In the genomic region with DNA sequence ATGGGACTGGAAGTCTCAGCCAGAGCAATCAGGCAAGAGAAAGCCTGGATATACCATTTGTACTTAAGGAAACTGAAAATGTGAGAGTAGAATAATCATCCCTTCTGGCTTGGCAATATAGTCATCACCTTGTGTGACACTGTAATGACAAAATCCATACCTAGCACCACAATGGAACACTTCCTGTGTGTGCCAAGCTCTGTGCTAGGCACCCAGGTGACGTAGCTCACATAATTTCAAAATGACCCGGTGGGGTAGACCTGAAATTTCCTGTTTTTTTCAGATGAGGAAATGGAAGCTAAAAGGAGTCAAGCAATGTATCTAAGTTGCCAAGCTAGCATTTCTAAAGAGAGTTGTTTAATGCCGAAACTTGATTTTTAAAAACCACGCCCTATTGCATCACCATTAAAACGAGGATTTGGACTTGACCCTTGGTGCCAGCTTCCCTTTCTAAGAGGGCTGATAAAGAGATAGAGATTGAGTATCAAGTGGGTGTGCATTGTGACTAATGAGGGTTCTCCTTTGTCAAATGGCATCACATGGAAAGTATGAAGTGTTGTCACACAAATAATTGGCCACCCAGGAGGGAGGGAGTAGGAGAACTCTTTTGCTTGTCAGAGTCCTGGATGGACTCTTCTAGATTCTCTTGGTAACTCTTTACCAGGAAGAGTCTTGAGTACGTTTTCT, we compare ENCODE assay signal across 11 cellular contexts.
A peak's percentile ranks its signal among the peaks of the same experiment; 100 is the strongest.
DNase-seq lines count a peak whose midpoint lies in the region; ATAC-seq and TF ChIP-seq lines count a peak whose summit lies in the region.
"Had no signal": no experiment of that assay in that cellular context is flagged by ENCODE, and none has a peak within 500 bp of the region (broad histone marks: within the 10 kb centered on the region; RNA-seq: fewer than 3 reads in every experiment).

No MANE protein-coding gene starts in this region.

- no peak for ATAC-seq in activated T-cell treated with anti-CD3 and anti-CD28 coated beads, Interleukin-2, amount 50 U/mL, for 4 hours
- ATAC-seq: activated T-cell treated with anti-CD3 and anti-CD28 coated beads, Interleukin-2, amount 50 U/mL, for 72 hours; left lobe of liver had no signal

- no peak overlapping the region for H3K4me3 Mint-ChIP-seq in osteocyte (ENCODE audit: unreplicated experiment)
- H3K4me3 Mint-ChIP-seq in activated T-cell treated with anti-CD3 and anti-CD28 coated beads, Interleukin-2, amount 50 U/mL, for 4 hours, result no peak overlapping the region
- H3K4me3 Mint-ChIP-seq: activated T-cell treated with anti-CD3 and anti-CD28 coated beads, Interleukin-2, amount 50 U/mL, for 72 hours had no signal

- H3K36me3 Mint-ChIP-seq in osteocyte (ENCODE audit: unreplicated experiment), result no peaks in the 10 kb centered on the region
- H3K36me3 Mint-ChIP-seq in activated T-cell treated with anti-CD3 and anti-CD28 coated beads, Interleukin-2, amount 50 U/mL, for 4 hours (ENCODE audit: insufficient read depth), result no peaks in the 10 kb centered on the region

- H3K4me3 ChIP-seq in fibroblast of mammary gland (ENCODE audit: control insufficient read depth, low read depth, low read length), result peak overlapping the region; percentile 15

- TF ChIP-seq CTCF in fibroblast of mammary gland (conservative IDR thresholded peaks at IDR 0.05; ENCODE audit: control insufficient read depth, insufficient read depth, low read depth, low read length) (no peak), osteocyte (IDR thresholded peaks at IDR 0.05) (no peak)

- H3K27me3 Mint-ChIP-seq in osteocyte (ENCODE audit: unreplicated experiment), result no peaks in the 10 kb centered on the region
- H3K27me3 Mint-ChIP-seq in activated T-cell treated with anti-CD3 and anti-CD28 coated beads, Interleukin-2, amount 50 U/mL, for 4 hours (ENCODE audit: low read depth), result no peaks in the 10 kb centered on the region

- H3K4me1 Mint-ChIP-seq in osteocyte (ENCODE audit: unreplicated experiment), result peaks cover 24% of the 10 kb centered on the region
- no peaks in the 10 kb centered on the region for H3K4me1 Mint-ChIP-seq in activated T-cell treated with anti-CD3 and anti-CD28 coated beads, Interleukin-2, amount 50 U/mL, for 4 hours (ENCODE audit: low read depth)

- DNase-seq in AG08396 (ENCODE audit: low spot score), result peak; percentile 24
- DNase-seq in NCI-H69 (lab: John Stamatoyannopoulos, UW), result peak; percentile 2
- DNase-seq in fibroblast of mammary gland (ENCODE audit: low read depth), result peak; percentile 62
- no peak for DNase-seq in osteocyte (ENCODE audit: extremely low spot score, unreplicated experiment)
- no peak for DNase-seq in SW 1271 (lab: John Stamatoyannopoulos, UW)
- no peak for DNase-seq in stimulated activated naive CD4-positive, alpha-beta T cell (lab: John Stamatoyannopoulos, UW)
- DNase-seq in activated T-cell treated with anti-CD3 and anti-CD28 coated beads, Interleukin-2, amount 50 U/mL, for 4 hours, result no peak
- DNase-seq in activated CD4-positive, alpha-beta T cell treated with anti-CD3 and anti-CD28 coated beads, Interleukin-2, amount 50 U/mL, for 4 hours, result no peak
- DNase-seq: activated T-cell treated with anti-CD3 and anti-CD28 coated beads, Interleukin-2, amount 50 U/mL, for 72 hours; NCI-H1105 treated with DMSO at 0.1 percent for 48 hours had no signal

- H3K9me3 Mint-ChIP-seq in osteocyte (ENCODE audit: unreplicated experiment), result no peaks in the 10 kb centered on the region
- H3K9me3 Mint-ChIP-seq in activated T-cell treated with anti-CD3 and anti-CD28 coated beads, Interleukin-2, amount 50 U/mL, for 4 hours, result peaks cover 8% of the 10 kb centered on the region

- H3K27ac Mint-ChIP-seq in osteocyte (ENCODE audit: unreplicated experiment), result peak overlapping the region; percentile 90
- H3K27ac Mint-ChIP-seq: activated T-cell treated with anti-CD3 and anti-CD28 coated beads, Interleukin-2, amount 50 U/mL, for 72 hours had no signal

Comparison
In these comparisons a context has a peak if more than half of its experiments do, and no peak if none do; other contexts are left out.
1. DNase-seq: peak in AG08396 (single experiment), NCI-H69 (single experiment) and fibroblast of mammary gland (single experiment); none in osteocyte (single experiment), SW 1271 (0 of 2), stimulated activated naive CD4-positive, alpha-beta T cell (0 of 6), activated T-cell treated with anti-CD3 and anti-CD28 coated beads, Interleukin-2, amount 50 U/mL, for 4 hours (single experiment) and activated CD4-positive, alpha-beta T cell treated with anti-CD3 and anti-CD28 coated beads, Interleukin-2, amount 50 U/mL, for 4 hours (0 of 2).